ENCODE assay signal across 17 cellular contexts in the genomic region with DNA sequence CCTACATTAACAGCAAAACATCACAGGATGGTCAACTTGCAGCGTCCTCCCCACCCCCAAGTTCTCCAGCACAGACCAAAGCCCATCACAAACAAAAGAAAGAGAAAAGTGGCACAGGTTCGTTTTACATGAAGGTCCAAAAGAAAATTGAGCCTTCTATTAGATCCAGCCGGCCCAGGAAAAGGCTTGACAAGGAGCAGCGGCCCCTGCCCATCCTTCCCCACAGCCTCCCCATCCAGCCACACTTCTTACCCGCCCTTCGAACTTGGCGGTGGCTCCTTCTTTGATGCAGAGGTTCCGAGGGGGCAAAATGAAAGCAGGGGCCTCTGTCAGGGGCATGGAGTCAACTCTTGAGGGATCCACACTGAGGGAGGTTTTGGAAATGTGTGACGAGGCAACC.
DNase-seq lines count a peak whose midpoint lies in the region; TF ChIP-seq lines count a peak whose summit lies in the region.
"Had no signal": no experiment of that assay in that cellular context is flagged by ENCODE, and none has a peak within 500 bp of the region (broad histone marks: within the 10 kb centered on the region; RNA-seq: fewer than 3 reads in every experiment).

No MANE protein-coding gene starts in this region.

- H3K4me1 ChIP-seq in mammary epithelial cell (ENCODE audit: insufficient read depth, low read length) (peaks cover 27% of the 10 kb centered on the region), breast epithelium (no peaks in the 10 kb centered on the region), PC-9 (replicated peaks; ENCODE audit: insufficient read depth) (peaks cover 24% of the 10 kb centered on the region)

- POLR2A ChIA-PET in PC-9 (lab: Charles Lee; ENCODE audit: unreplicated experiment), result no interaction called here

- H3K27me3 Mint-ChIP-seq in osteocyte (ENCODE audit: unreplicated experiment), result no peaks in the 10 kb centered on the region

- no peak overlapping the region for H3K9ac ChIP-seq in mammary epithelial cell (ENCODE audit: insufficient read depth, low read length)
- H3K9ac ChIP-seq: BLaER1 treated with 17β-estradiol and CSF1 and Interleukin-3, amounts not matched to agents 10 nM and 100 nM had no signal

- intact Hi-C loops in mammary epithelial cell (cut with micrococcal nuclease) (loop anchor here (10.0 kb wide), 1 partner anchor 171 kb away; the partner anchor contains the start of gene CCDC14), breast epithelium (cut with DNase I; ENCODE audit: low total_unique reads) (loop anchor here (5.0 kb wide), 1 partner anchor 141 kb away; no protein-coding TSS in a partner anchor), PC-9 (cut with micrococcal nuclease; ENCODE audit: unreplicated experiment) (loop anchor here (5.0 kb wide), 1 partner anchor 71 kb away; no protein-coding TSS in a partner anchor)

- no peaks in the 10 kb centered on the region for H4K20me1 ChIP-seq in mammary epithelial cell (ENCODE audit: insufficient read depth, low read length)
- no peaks in the 10 kb centered on the region for H4K20me1 ChIP-seq in PC-9 (ENCODE audit: insufficient read depth)
- H4K20me1 ChIP-seq: BLaER1 treated with 17β-estradiol and CSF1 and Interleukin-3, amounts not matched to agents 10 nM and 100 nM had no signal

- H3F3A ChIP-seq in PC-9 (ENCODE audit: insufficient read depth, low read depth), result peaks cover 22% of the 10 kb centered on the region

- H3K27ac Mint-ChIP-seq in osteocyte (ENCODE audit: unreplicated experiment), result no peak overlapping the region
- H3K27ac Mint-ChIP-seq: B cell; CD8-positive, alpha-beta T cell; H9 had no signal

- no peaks in the 10 kb centered on the region for H3K9me2 ChIP-seq in PC-9 (ENCODE audit: insufficient read depth)

- DNase-seq in mammary epithelial cell (no peak), breast epithelium (ENCODE audit: low spot score in 2 of 2) (no peak), PC-9 (no peak), osteocyte (ENCODE audit: extremely low spot score, unreplicated experiment) (peak; percentile 44), SIG-M5 (lab: John Stamatoyannopoulos, UW) (no peak), GM03348 (ENCODE audit: low spot score) (no peak), NCI-H748 (lab: John Stamatoyannopoulos, UW; ENCODE audit: unreplicated experiment) (no peak)
- DNase-seq in stimulated activated CD4-positive, alpha-beta T cell treated with anti-CD3 and anti-CD28 coated beads, Interleukin-2, amount 100 ng/mL, for 24 hours, result no peak
- DNase-seq: 8988T; Calu3; CD8-positive, alpha-beta T cell; DMS 273 treated with DMSO at 0.1 percent for 48 hours; DND-41; H9 had no signal

- H3K27ac ChIP-seq in mammary epithelial cell (ENCODE audit: insufficient read depth, low read depth, low read length), result no peak overlapping the region
- H3K27ac ChIP-seq in breast epithelium, result no peak overlapping the region
- H3K27ac ChIP-seq in PC-9, result peak overlapping the region; percentile 62
- H3K27ac ChIP-seq: BLaER1 treated with 17β-estradiol and CSF1 and Interleukin-3, amounts not matched to agents 10 nM and 100 nM; HL-60 had no signal

- H3K36me3 ChIP-seq in mammary epithelial cell (ENCODE audit: insufficient read depth, low read length) (peaks cover 19% of the 10 kb centered on the region), breast epithelium (no peaks in the 10 kb centered on the region), PC-9 (ENCODE audit: low read depth) (no peaks in the 10 kb centered on the region)

- H3K36me3 Mint-ChIP-seq in osteocyte (ENCODE audit: unreplicated experiment), result no peaks in the 10 kb centered on the region
- H3K36me3 Mint-ChIP-seq: CD8-positive, alpha-beta T cell had no signal

- H3K4me2 ChIP-seq in mammary epithelial cell (ENCODE audit: insufficient read depth, low read depth, low read length) (peak overlapping the region; percentile 21), PC-9 (peak overlapping the region; percentile 69)
- H3K4me2 ChIP-seq: BLaER1 treated with 17β-estradiol and CSF1 and Interleukin-3, amounts not matched to agents 10 nM and 100 nM had no signal

- H3K9me3 ChIP-seq in mammary epithelial cell (replicated peaks; ENCODE audit: insufficient read depth, low read length) (no peaks in the 10 kb centered on the region), breast epithelium (no peaks in the 10 kb centered on the region), PC-9 (ENCODE audit: insufficient read depth, low read depth) (no peaks in the 10 kb centered on the region)

- H2AFZ ChIP-seq in mammary epithelial cell (ENCODE audit: low read depth, low read length) (no peak overlapping the region), PC-9 (0 out of 2 replicates have a peak overlapping the region, but pooled peaks have one; percentile 44)

- TF ChIP-seq POLR2A in breast epithelium (IDR thresholded peaks at IDR 0.05), result no peak

- 96% methylated on average over 9 of the region's 9 CpGs for WGBS in mammary epithelial cell (ENCODE audit: low coverage, missing lambda C conversion rate)

- CTCF ChIA-PET in mammary epithelial cell (lab: Charles Lee; ENCODE audit: low non-redundant PET), result no interaction called here
- CTCF ChIA-PET in PC-9 (lab: Charles Lee), result no interaction called here

- H3K79me2 ChIP-seq in mammary epithelial cell (ENCODE audit: insufficient read depth, low read length) (peaks cover 74% of the 10 kb centered on the region), PC-9 (ENCODE audit: low read depth) (no peaks in the 10 kb centered on the region)

- no peaks in the 10 kb centered on the region for H3K9me3 Mint-ChIP-seq in osteocyte (ENCODE audit: unreplicated experiment)
- H3K9me3 Mint-ChIP-seq: CD8-positive, alpha-beta T cell; H9 had no signal

- BruUV-seq in mammary epithelial cell (replicated peaks; lab: Mats Ljungman, UMichigan), result no TSS peak
- TSS peak; percentile 73 for BruUV-seq in PC-9 (replicated peaks; lab: Mats Ljungman, UMichigan)

- no peak overlapping the region for H3K4me3 ChIP-seq in mammary epithelial cell (replicated peaks in 1 of 3; ENCODE audit: insufficient read depth in 1 of 3, low read depth in 2 of 3, low read length in 3 of 3)
- H3K4me3 ChIP-seq in breast epithelium, result no peak overlapping the region
- H3K4me3 ChIP-seq in PC-9, result no peak overlapping the region
- H3K4me3 ChIP-seq: BLaER1 treated with 17β-estradiol and CSF1 and Interleukin-3, amounts not matched to agents 10 nM and 100 nM had no signal

- dilution Hi-C loops in mammary epithelial cell (cut with HindIII; ENCODE audit: low sequenced_read_pairs), result no loop called here

- no peak overlapping the region for H3K4me3 Mint-ChIP-seq in osteocyte (ENCODE audit: unreplicated experiment)
- H3K4me3 Mint-ChIP-seq: B cell; CD8-positive, alpha-beta T cell; H9 had no signal

- peaks cover 32% of the 10 kb centered on the region for H3K4me1 Mint-ChIP-seq in osteocyte (ENCODE audit: unreplicated experiment)
- H3K4me1 Mint-ChIP-seq: B cell had no signal

- in situ Hi-C loops in mammary epithelial cell (cut with MboI; ENCODE audit: low sequenced_read_pairs in 2 of 2), result no loop called here

- no peak for TF ChIP-seq CTCF in mammary epithelial cell (conservative IDR thresholded peaks at IDR 0.05 in 1 of 2, IDR thresholded peaks at IDR 0.05 in 1 of 2; ENCODE audit: extremely low read depth in 1 of 2, insufficient read depth in 1 of 2, low read depth in 1 of 2, low read length in 2 of 2)
- no peak for TF ChIP-seq CTCF in breast epithelium (IDR thresholded peaks at IDR 0.05)
- no peak for TF ChIP-seq CTCF in PC-9 (conservative IDR thresholded peaks at IDR 0.05)
- TF ChIP-seq CTCF in osteocyte (IDR thresholded peaks at IDR 0.05), result no peak

- H3K27me3 ChIP-seq in mammary epithelial cell (ENCODE audit: insufficient read depth, low read length), result no peaks in the 10 kb centered on the region
- H3K27me3 ChIP-seq in breast epithelium, result no peaks in the 10 kb centered on the region
- no peaks in the 10 kb centered on the region for H3K27me3 ChIP-seq in PC-9 (ENCODE audit: insufficient read depth, low read depth)
- H3K27me3 ChIP-seq: BLaER1 treated with 17β-estradiol and CSF1 and Interleukin-3, amounts not matched to agents 10 nM and 100 nM had no signal
